Comparison of ENCODE assay signal across 22 cellular contexts in the genomic region with DNA sequence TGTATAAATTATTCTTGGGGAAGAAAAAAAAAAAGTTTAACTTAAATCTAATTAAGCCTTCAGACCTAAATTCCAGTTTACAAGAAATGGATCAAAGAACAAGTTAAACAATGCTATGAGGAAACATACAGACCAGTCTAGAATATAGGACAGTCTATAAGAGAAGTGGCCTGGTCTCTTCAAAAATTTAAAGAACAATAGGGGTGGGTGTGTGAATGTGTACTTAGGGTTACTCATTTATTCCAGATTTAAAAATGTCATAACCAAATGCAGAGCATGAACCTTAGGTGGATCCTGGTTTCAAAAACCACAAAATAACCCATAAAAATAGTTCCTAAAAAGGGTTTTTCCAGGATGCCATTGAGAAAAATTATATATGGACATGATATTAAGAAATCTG. TPM values are rescaled to one million over a fixed set of nuclear protein-coding genes. Genes with fewer than 3 reads are reported as not detected.
A peak's percentile ranks its signal among the peaks of the same experiment; 100 is the strongest.
DNase-seq lines count a peak whose midpoint lies in the region; ATAC-seq and TF ChIP-seq lines count a peak whose summit lies in the region.
"Had no signal": no experiment of that assay in that cellular context is flagged by ENCODE, and none has a peak within 500 bp of the region (broad histone marks: within the 10 kb centered on the region; RNA-seq: fewer than 3 reads in every experiment).

No MANE protein-coding gene starts in this region.

- peaks cover 25 to 70% of the 10 kb centered on the region in 2 donors for H3K36me3 Mint-ChIP-seq in activated T-cell treated with anti-CD3 and anti-CD28 coated beads, Interleukin-2, amount 50 U/mL, for 72 hours (ENCODE audit: insufficient read depth in 2 of 2)
- H3K36me3 Mint-ChIP-seq in activated T-helper 2 cell treated with anti-CD3 and anti-CD28 coated beads, Interferon-gamma antibody, Interleukin-2, Interleukin-4, amounts not matched to agents 10 μg/mL and 5 μg/mL and 100 μg/mL, durations not matched to agents 14 hours and 24 hours and 36 hours (ENCODE audit: low read depth) = peaks cover 93% of the 10 kb centered on the region
- peaks cover 100% of the 10 kb centered on the region for H3K36me3 Mint-ChIP-seq in stimulated activated effector memory CD8-positive, alpha-beta T cell treated with anti-CD3 and anti-CD28 coated beads, Interleukin-12 subunit alpha, Interleukin-12 subunit beta, amount 100 ng/mL, for 72 hours

- peaks cover 69% of the 10 kb centered on the region for H3K36me3 ChIP-seq in PC-3 (ENCODE audit: low read depth, low read length)

- peaks cover 80% of the 10 kb centered on the region for H3K4me1 Mint-ChIP-seq in activated T-cell treated with anti-CD3 and anti-CD28 coated beads, Interleukin-2, amount 50 U/mL, for 72 hours (ENCODE audit: low read depth)
- H3K4me1 Mint-ChIP-seq in activated T-helper 2 cell treated with anti-CD3 and anti-CD28 coated beads, Interferon-gamma antibody, Interleukin-2, Interleukin-4, amounts not matched to agents 10 μg/mL and 5 μg/mL and 100 μg/mL, durations not matched to agents 14 hours and 24 hours and 36 hours (ENCODE audit: low read depth) = peaks cover 42% of the 10 kb centered on the region
- peaks cover 11% of the 10 kb centered on the region for H3K4me1 Mint-ChIP-seq in stimulated activated effector memory CD8-positive, alpha-beta T cell treated with anti-CD3 and anti-CD28 coated beads, Interleukin-12 subunit alpha, Interleukin-12 subunit beta, amount 100 ng/mL, for 72 hours
- H3K4me1 Mint-ChIP-seq: B cell, CD14-positive monocyte had no signal

- 0 out of 2 replicates have a peak, but pooled peaks cover 4% of the 10 kb centered on the region for H4K20me1 ChIP-seq in PC-3 (ENCODE audit: low read length)

- H3K27ac ChIP-seq in PC-3 (ENCODE audit: low read length) = peak overlapping the region; percentile 50; the same call in 1 of the 2 replicates
- H3K27ac ChIP-seq: A549 had no signal

- no peaks in the 10 kb centered on the region for H3K9me3 Mint-ChIP-seq in activated T-cell treated with anti-CD3 and anti-CD28 coated beads, Interleukin-2, amount 50 U/mL, for 72 hours
- H3K9me3 Mint-ChIP-seq in activated T-helper 2 cell treated with anti-CD3 and anti-CD28 coated beads, Interferon-gamma antibody, Interleukin-2, Interleukin-4, amounts not matched to agents 10 μg/mL and 5 μg/mL and 100 μg/mL, durations not matched to agents 14 hours and 24 hours and 36 hours = no peaks in the 10 kb centered on the region
- no peaks in the 10 kb centered on the region for H3K9me3 Mint-ChIP-seq in stimulated activated effector memory CD8-positive, alpha-beta T cell treated with anti-CD3 and anti-CD28 coated beads, Interleukin-12 subunit alpha, Interleukin-12 subunit beta, amount 100 ng/mL, for 72 hours

- no peak overlapping the region for H3K4me3 Mint-ChIP-seq in activated T-cell treated with anti-CD3 and anti-CD28 coated beads, Interleukin-2, amount 50 U/mL, for 72 hours
- no peak overlapping the region for H3K4me3 Mint-ChIP-seq in activated T-helper 2 cell treated with anti-CD3 and anti-CD28 coated beads, Interferon-gamma antibody, Interleukin-2, Interleukin-4, amounts not matched to agents 10 μg/mL and 5 μg/mL and 100 μg/mL, durations not matched to agents 14 hours and 24 hours and 36 hours (ENCODE audit: low read depth)
- no peak overlapping the region for H3K4me3 Mint-ChIP-seq in stimulated activated effector memory CD8-positive, alpha-beta T cell treated with anti-CD3 and anti-CD28 coated beads, Interleukin-12 subunit alpha, Interleukin-12 subunit beta, amount 100 ng/mL, for 72 hours
- H3K4me3 Mint-ChIP-seq: B cell, CD14-positive monocyte had no signal

- BruUV-seq in PC-3 (replicated peaks; lab: Mats Ljungman, UMichigan) = no TSS peak

- H2AFZ ChIP-seq in PC-3 (ENCODE audit: low read length) = no peak overlapping the region

- no peaks in the 10 kb centered on the region for H3K27me3 Mint-ChIP-seq in activated T-cell treated with anti-CD3 and anti-CD28 coated beads, Interleukin-2, amount 50 U/mL, for 72 hours (ENCODE audit: low read depth)
- H3K27me3 Mint-ChIP-seq in activated T-helper 2 cell treated with anti-CD3 and anti-CD28 coated beads, Interferon-gamma antibody, Interleukin-2, Interleukin-4, amounts not matched to agents 10 μg/mL and 5 μg/mL and 100 μg/mL, durations not matched to agents 14 hours and 24 hours and 36 hours (ENCODE audit: low read depth) = no peaks in the 10 kb centered on the region
- H3K27me3 Mint-ChIP-seq: B cell had no signal

- H3K27ac Mint-ChIP-seq in activated T-cell treated with anti-CD3 and anti-CD28 coated beads, Interleukin-2, amount 50 U/mL, for 72 hours = peak overlapping the region; percentile 83
- H3K27ac Mint-ChIP-seq in activated T-helper 2 cell treated with anti-CD3 and anti-CD28 coated beads, Interferon-gamma antibody, Interleukin-2, Interleukin-4, amounts not matched to agents 10 μg/mL and 5 μg/mL and 100 μg/mL, durations not matched to agents 14 hours and 24 hours and 36 hours = peak overlapping the region; percentile 65
- H3K27ac Mint-ChIP-seq in stimulated activated effector memory CD8-positive, alpha-beta T cell treated with anti-CD3 and anti-CD28 coated beads, Interleukin-12 subunit alpha, Interleukin-12 subunit beta, amount 100 ng/mL, for 72 hours = peak overlapping the region; percentile 30
- H3K27ac Mint-ChIP-seq: B cell, CD14-positive monocyte had no signal

- H3K4me1 ChIP-seq in PC-3 (ENCODE audit: insufficient read depth, low read length) = peaks cover 21% of the 10 kb centered on the region
- H3K4me1 ChIP-seq: A549 had no signal

- H3F3A ChIP-seq in PC-3 (ENCODE audit: low read length, unreplicated experiment) = no peaks in the 10 kb centered on the region

- ATAC-seq in activated T-cell treated with anti-CD3 and anti-CD28 coated beads, Interleukin-2, amount 50 U/mL, for 72 hours (replicated peaks in 1 of 2) = no peak
- ATAC-seq in PC-3 (peak; percentile 94), HG03520 (IDR thresholded peaks at IDR 0.05; ENCODE audit: unreplicated experiment) (no peak)
- no peak for ATAC-seq in stimulated activated effector memory CD8-positive, alpha-beta T cell treated with anti-CD3 and anti-CD28 coated beads, Interleukin-12 subunit alpha, Interleukin-12 subunit beta, amount 100 ng/mL, for 72 hours
- ATAC-seq: A549, HCT116, Right ventricle myocardium inferior had no signal

- no peaks in the 10 kb centered on the region for H3K9me2 ChIP-seq in PC-3 (replicated peaks; ENCODE audit: low read length)

- no peaks in the 10 kb centered on the region for H3K9me3 ChIP-seq in PC-3 (ENCODE audit: low read length)
- H3K9me3 ChIP-seq: A549 had no signal

- 0 out of 2 replicates have a peak, but pooled peaks cover 9% of the 10 kb centered on the region for H3K79me2 ChIP-seq in PC-3 (ENCODE audit: low read length)

- no peak overlapping the region for H3K4me3 ChIP-seq in PC-3 (ENCODE audit: low read length)
- H3K4me3 ChIP-seq: A549 had no signal

- TF ChIP-seq CTCF in PC-3 (conservative IDR thresholded peaks at IDR 0.05; ENCODE audit: low read depth, low read length) = no peak

- DNase-seq in activated T-cell treated with anti-CD3 and anti-CD28 coated beads, Interleukin-2, amount 50 U/mL, for 72 hours = no peak
- no peak for DNase-seq in activated T-cell treated with anti-CD3 and anti-CD28 coated beads, Interleukin-2, amount 50 U/mL, for 48 hours
- DNase-seq in PC-3 = peak; percentile 44
- DNase-seq in activated T-helper 2 cell treated with anti-CD3 and anti-CD28 coated beads, Interferon-gamma antibody, Interleukin-2, Interleukin-4, amounts not matched to agents 10 μg/mL and 5 μg/mL and 100 μg/mL, durations not matched to agents 14 hours and 24 hours and 36 hours (ENCODE audit: low spot score) = no peak
- no peak for DNase-seq in stimulated activated effector memory CD8-positive, alpha-beta T cell treated with anti-CD3 and anti-CD28 coated beads, Interleukin-12 subunit alpha, Interleukin-12 subunit beta, amount 100 ng/mL, for 72 hours (ENCODE audit: low spot score in 2 of 2)
- no peak for DNase-seq in kidney glomerular epithelial cell (lab: John Stamatoyannopoulos, UW)
- DNase-seq: DMS53; GDM1; Karpas-422; NCI-H1694; NCI-H2081; NCI-H2171; NCI-H345; NCI-H524; NCI-H774; NK-92 treated with Interleukin-12 subunit alpha and Interleukin-12 subunit beta, amount 100 ng/mL, for 24 hours had no signal

- no peak overlapping the region for H3K4me2 ChIP-seq in PC-3 (ENCODE audit: low read length)
- H3K4me2 ChIP-seq: A549 had no signal

- no peak overlapping the region for H3K9ac ChIP-seq in PC-3 (ENCODE audit: low read length)

- CTCF ChIA-PET in PC-3 (lab: Charles Lee) = no interaction called here

- intact Hi-C loops in PC-3 (cut with micrococcal nuclease) = no loop called here
- intact Hi-C loops in activated T-helper 2 cell treated with anti-CD3 and anti-CD28 coated beads, Interferon-gamma antibody, Interleukin-2, Interleukin-4, amounts not matched to agents 10 μg/mL and 5 μg/mL and 100 μg/mL, durations not matched to agents 14 hours and 24 hours and 36 hours (cut with micrococcal nuclease) = no loop called here

- H3K27me3 ChIP-seq in PC-3 (ENCODE audit: low read length) = no peaks in the 10 kb centered on the region

- POLR2A ChIA-PET in PC-3 (lab: Charles Lee; ENCODE audit: unreplicated experiment) = no interaction called here

RNA-seq across cellular contexts. Expression of a gene that starts 21.8 kb away (rescaled TPM):
- total RNA-seq in activated T-cell treated with anti-CD3 and anti-CD28 coated beads, Interleukin-2, amount 50 U/mL, for 72 hours = 10 to 100 TPM; 17.3 to 17.9 TPM
- total RNA-seq in PC-3 (2014; rRNA removed) = 7.0 and 16.2 TPM in 2 replicates
- 11.8 and 16.5 TPM in 2 replicates for total RNA-seq in activated T-helper 2 cell treated with anti-CD3 and anti-CD28 coated beads, Interferon-gamma antibody, Interleukin-2, Interleukin-4, amounts not matched to agents 10 μg/mL and 5 μg/mL and 100 μg/mL, durations not matched to agents 14 hours and 24 hours and 36 hours

RNA-seq across cellular contexts. Expression of a gene that starts 21.9 kb away (rescaled TPM):
- 10 to 100 TPM; 57.5 to 65.0 TPM for total RNA-seq in activated T-cell treated with anti-CD3 and anti-CD28 coated beads, Interleukin-2, amount 50 U/mL, for 72 hours
- total RNA-seq in PC-3 (2014; rRNA removed) = 41.7 and 45.1 TPM in 2 replicates
- total RNA-seq in activated T-helper 2 cell treated with anti-CD3 and anti-CD28 coated beads, Interferon-gamma antibody, Interleukin-2, Interleukin-4, amounts not matched to agents 10 μg/mL and 5 μg/mL and 100 μg/mL, durations not matched to agents 14 hours and 24 hours and 36 hours = 65.7 and 66.5 TPM in 2 replicates

Comparison
In these comparisons a context has a peak if more than half of its experiments do, and no peak if none do; other contexts are left out.
1. H3K27ac Mint-ChIP-seq: peak in every context shown above with its lines; median percentile 83 in activated T-cell treated with anti-CD3 and anti-CD28 coated beads, Interleukin-2, amount 50 U/mL, for 72 hours; 65 in activated T-helper 2 cell treated with anti-CD3 and anti-CD28 coated beads, Interferon-gamma antibody, Interleukin-2, Interleukin-4, amounts not matched to agents 10 μg/mL and 5 μg/mL and 100 μg/mL, durations not matched to agents 14 hours and 24 hours and 36 hours; 30 in stimulated activated effector memory CD8-positive, alpha-beta T cell treated with anti-CD3 and anti-CD28 coated beads, Interleukin-12 subunit alpha, Interleukin-12 subunit beta, amount 100 ng/mL, for 72 hours.